In the genomic region with DNA sequence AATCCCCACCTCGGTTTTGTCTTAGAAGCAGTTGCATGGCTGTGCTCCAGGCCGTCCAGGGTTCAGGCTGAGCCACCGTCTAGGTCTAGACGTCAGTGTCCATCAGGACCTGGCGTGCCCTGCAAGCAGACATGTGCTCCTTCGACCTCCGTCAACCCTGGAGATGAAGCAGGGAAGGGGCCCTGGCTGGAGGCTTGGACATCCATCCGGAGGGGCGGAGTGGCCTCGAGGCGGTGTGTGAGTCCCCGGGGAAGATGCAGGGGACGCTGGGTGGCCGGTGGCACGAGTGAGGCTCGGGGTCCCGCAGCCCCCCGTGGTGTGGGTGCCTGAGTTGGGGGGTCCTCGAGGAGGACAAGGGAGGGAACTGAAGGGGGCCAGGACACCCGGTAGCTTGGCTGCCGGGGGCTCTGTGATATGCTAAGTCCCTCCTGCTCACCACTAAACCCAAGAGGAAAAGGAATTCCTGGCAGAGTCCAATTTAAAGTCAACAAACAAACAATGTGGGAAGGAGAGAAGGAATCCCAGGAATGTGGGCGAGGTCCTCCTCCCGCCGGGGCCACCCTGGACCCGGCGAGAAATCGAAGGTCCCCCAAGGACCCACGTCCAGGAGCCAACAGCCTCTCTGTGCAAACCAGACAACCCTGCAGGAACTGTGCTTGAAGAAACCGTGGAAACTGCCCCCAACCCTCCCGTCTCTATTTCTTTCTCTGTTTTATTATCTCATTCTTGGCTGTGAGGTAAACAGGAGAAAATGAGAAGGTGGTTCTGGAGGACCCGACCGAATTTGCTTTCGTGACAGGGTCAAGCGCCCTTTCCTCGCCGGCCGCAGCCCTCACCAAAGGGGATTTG, we compare ENCODE assay signal across 11 cellular contexts. TPM values are rescaled to one million over a fixed set of nuclear protein-coding genes. Genes with fewer than 3 reads are reported as not detected.
DNase-seq lines count a peak whose midpoint lies in the region; ATAC-seq, FAIRE-seq and TF ChIP-seq lines count a peak whose summit lies in the region.
"Had no signal": no experiment of that assay in that cellular context is flagged by ENCODE, and none has a peak within 500 bp of the region (broad histone marks: within the 10 kb centered on the region; RNA-seq: fewer than 3 reads in every experiment).

No MANE protein-coding gene starts in this region.

- no peaks in the 10 kb centered on the region for H3K36me3 ChIP-seq in endothelial cell of umbilical vein (ENCODE audit: control insufficient read depth in 2 of 2, extremely low read depth in 1 of 2, insufficient read depth in 2 of 2, low read length in 2 of 2)
- H3K36me3 ChIP-seq: WERI-Rb-1 had no signal

- H3K27me3 ChIP-seq in endothelial cell of umbilical vein (ENCODE audit: control insufficient read depth in 2 of 2, insufficient read depth in 2 of 2, low read length in 2 of 2), result no peaks in the 10 kb centered on the region

- H3K4me3 Mint-ChIP-seq in activated T-helper 1 cell treated with anti-CD3 and anti-CD28 coated beads, Interleukin-12 subunit alpha, Interleukin-12 subunit beta, Interleukin-2, Interleukin-4 antibody, amounts not matched to agents 30 ng/mL and 10 ng/mL and 1 ng/mL, durations not matched to agents 14 hours and 24 hours and 36 hours, result no peak overlapping the region

- H3K9ac ChIP-seq in endothelial cell of umbilical vein (replicated peaks; ENCODE audit: extremely low read depth, insufficient read depth, low read length), result peak overlapping the region; percentile 87

- CTCF ChIA-PET in endothelial cell of umbilical vein (lab: Charles Lee), result interaction anchor here (1.0 kb wide), 1 partner anchor 20 kb away, joined by 5 read pairs; no protein-coding TSS in a partner anchor

- BruUV-seq in endothelial cell of umbilical vein (replicated peaks; lab: Mats Ljungman, UMichigan), result TSS peak; percentile 68

- no peak for TF ChIP-seq POLR2A in endothelial cell of umbilical vein (IDR thresholded peaks at IDR 0.05; ENCODE audit: low read depth, low read length)

- H3K4me2 ChIP-seq in endothelial cell of umbilical vein (ENCODE audit: insufficient read depth, low read length), result peak overlapping the region; percentile 58

- peaks cover 3% of the 10 kb centered on the region for H3K27me3 Mint-ChIP-seq in activated T-helper 1 cell treated with anti-CD3 and anti-CD28 coated beads, Interleukin-12 subunit alpha, Interleukin-12 subunit beta, Interleukin-2, Interleukin-4 antibody, amounts not matched to agents 30 ng/mL and 10 ng/mL and 1 ng/mL, durations not matched to agents 14 hours and 24 hours and 36 hours (ENCODE audit: insufficient read depth)

- no peaks in the 10 kb centered on the region for H3K9me3 Mint-ChIP-seq in activated T-helper 1 cell treated with anti-CD3 and anti-CD28 coated beads, Interleukin-12 subunit alpha, Interleukin-12 subunit beta, Interleukin-2, Interleukin-4 antibody, amounts not matched to agents 30 ng/mL and 10 ng/mL and 1 ng/mL, durations not matched to agents 14 hours and 24 hours and 36 hours

- no peak overlapping the region for H3K27ac Mint-ChIP-seq in activated T-helper 1 cell treated with anti-CD3 and anti-CD28 coated beads, Interleukin-12 subunit alpha, Interleukin-12 subunit beta, Interleukin-2, Interleukin-4 antibody, amounts not matched to agents 30 ng/mL and 10 ng/mL and 1 ng/mL, durations not matched to agents 14 hours and 24 hours and 36 hours

- H3K79me2 ChIP-seq in endothelial cell of umbilical vein (ENCODE audit: control insufficient read depth, insufficient read depth, low read length), result peaks cover 13% of the 10 kb centered on the region

- no peaks in the 10 kb centered on the region for H4K20me1 ChIP-seq in endothelial cell of umbilical vein (replicated peaks; ENCODE audit: control insufficient read depth, extremely low read depth, insufficient read depth, low read length)

- dilution Hi-C loops in endothelial cell of umbilical vein (cut with MboI; ENCODE audit: extremely low pct_ligation_motif_present, low sequenced_read_pairs), result no loop called here

- H3K27ac ChIP-seq in endothelial cell of umbilical vein (ENCODE audit: insufficient read depth, low read depth, low read length), result peak overlapping the region; percentile 94
- H3K27ac ChIP-seq: 22Rv1, WERI-Rb-1 had no signal

- no peak for TF ChIP-seq CTCF in endothelial cell of umbilical vein (IDR thresholded peaks at IDR 0.05; ENCODE audit: extremely low read depth in 1 of 2, insufficient read depth in 1 of 2, low read depth in 1 of 2, low read length in 2 of 2)

- peak; percentile 62 for FAIRE-seq in endothelial cell of umbilical vein (lab: Jason Lieb, UNC)

- H2AFZ ChIP-seq in endothelial cell of umbilical vein (ENCODE audit: low read depth, low read length), result peak overlapping the region; percentile 2

- H3K4me1 ChIP-seq in endothelial cell of umbilical vein (ENCODE audit: control insufficient read depth, extremely low read depth, insufficient read depth, low read length), result peaks cover 32% of the 10 kb centered on the region

- H3K4me3 ChIP-seq in endothelial cell of umbilical vein (replicated peaks in 1 of 3; ENCODE audit: insufficient read depth in 1 of 3, low read depth in 1 of 3, low read length in 3 of 3), result peak overlapping the region in 2 of 3 experiments; percentile 7 to 20

- intact Hi-C loops in Right ventricle myocardium inferior (cut with DNase I), result loop anchor here (2.0 kb wide), 1 partner anchor 16 kb away; no protein-coding TSS in a partner anchor
- intact Hi-C loops in cardiac septum (cut with DNase I), result no loop called here
- intact Hi-C loops in endothelial cell of umbilical vein (cut with micrococcal nuclease), result loop anchor here (1.0 kb wide), 4 partner anchors 8 to 20 kb away; a partner anchor contains a TSS
- intact Hi-C loops in activated T-helper 1 cell treated with anti-CD3 and anti-CD28 coated beads, Interleukin-12 subunit alpha, Interleukin-12 subunit beta, Interleukin-2, Interleukin-4 antibody, amounts not matched to agents 30 ng/mL and 10 ng/mL and 1 ng/mL, durations not matched to agents 14 hours and 24 hours and 36 hours (cut with micrococcal nuclease), result no loop called here

- H3K36me3 Mint-ChIP-seq in activated T-helper 1 cell treated with anti-CD3 and anti-CD28 coated beads, Interleukin-12 subunit alpha, Interleukin-12 subunit beta, Interleukin-2, Interleukin-4 antibody, amounts not matched to agents 30 ng/mL and 10 ng/mL and 1 ng/mL, durations not matched to agents 14 hours and 24 hours and 36 hours (ENCODE audit: low read depth), result no peaks in the 10 kb centered on the region

- H3K9me3 ChIP-seq in endothelial cell of umbilical vein (replicated peaks; ENCODE audit: control insufficient read depth, insufficient read depth, low read length), result no peaks in the 10 kb centered on the region

- POLR2A ChIA-PET in endothelial cell of umbilical vein (lab: Charles Lee), result no interaction called here

- H3K9me1 ChIP-seq in endothelial cell of umbilical vein (replicated peaks; ENCODE audit: control insufficient read depth, extremely low read depth, insufficient read depth, low read length), result no peaks in the 10 kb centered on the region

- peak; percentile 67 for DNase-seq in Right ventricle myocardium inferior (ENCODE audit: missing footprints)
- no peak for DNase-seq in cardiac septum (ENCODE audit: low spot score)
- peak; percentile 66 for DNase-seq in endothelial cell of umbilical vein (ENCODE audit: low read depth, low spot score)
- DNase-seq in lung microvascular endothelial cell (ENCODE audit: low read depth in 2 of 2), result peak; percentile 46 to 63
- DNase-seq in activated T-helper 1 cell treated with anti-CD3 and anti-CD28 coated beads, Interleukin-12 subunit alpha, Interleukin-12 subunit beta, Interleukin-2, Interleukin-4 antibody, amounts not matched to agents 30 ng/mL and 10 ng/mL and 1 ng/mL, durations not matched to agents 14 hours and 24 hours and 36 hours (ENCODE audit: low spot score), result no peak
- no peak for DNase-seq in nucleus accumbens (lab: John Stamatoyannopoulos, UW)
- no peak for DNase-seq in GM19240 (ENCODE audit: insufficient read length, low spot score)
- DNase-seq: WERI-Rb-1 had no signal

- no peaks in the 10 kb centered on the region for H3K4me1 Mint-ChIP-seq in activated T-helper 1 cell treated with anti-CD3 and anti-CD28 coated beads, Interleukin-12 subunit alpha, Interleukin-12 subunit beta, Interleukin-2, Interleukin-4 antibody, amounts not matched to agents 30 ng/mL and 10 ng/mL and 1 ng/mL, durations not matched to agents 14 hours and 24 hours and 36 hours (ENCODE audit: low read depth)

- ATAC-seq in Right ventricle myocardium inferior (peak; percentile 20), HG03457 (IDR thresholded peaks at IDR 0.05; ENCODE audit: unreplicated experiment) (no peak)

RNA-seq across cellular contexts. Expression of a gene that starts 14.8 kb away (rescaled TPM):
- 67.6 TPM for total RNA-seq in Right ventricle myocardium inferior
- 76.9 TPM for total RNA-seq in cardiac septum
- 607 and 623 TPM in 2 replicates for total RNA-seq in endothelial cell of umbilical vein
- 382 and 465 TPM in 2 replicates for polyA plus RNA-seq in endothelial cell of umbilical vein
- polyA plus RNA-seq in endothelial cell of umbilical vein (2011; cell fraction: cytosol; rRNA removed), result 214 and 242 TPM in 2 replicates
- 500 and 584 TPM in 2 replicates for polyA plus RNA-seq in endothelial cell of umbilical vein (2011; cell fraction: nucleus; rRNA removed)
- 424 and 517 TPM in 2 replicates for polyA plus RNA-seq in endothelial cell of umbilical vein (2012)
- 274 and 326 TPM in 2 replicates for polyA minus RNA-seq in endothelial cell of umbilical vein
- 213 TPM for polyA minus RNA-seq in endothelial cell of umbilical vein (2011; cell fraction: cytosol; rRNA and poly(A)+ RNA removed)
- 251 and 318 TPM in 2 replicates for polyA minus RNA-seq in endothelial cell of umbilical vein (2011; cell fraction: nucleus; rRNA and poly(A)+ RNA removed)
- total RNA-seq in lung microvascular endothelial cell, result 113 and 124 TPM in 2 replicates
- 735 and 829 TPM in 2 replicates for total RNA-seq in activated T-helper 1 cell treated with anti-CD3 and anti-CD28 coated beads, Interleukin-12 subunit alpha, Interleukin-12 subunit beta, Interleukin-2, Interleukin-4 antibody, amounts not matched to agents 30 ng/mL and 10 ng/mL and 1 ng/mL, durations not matched to agents 14 hours and 24 hours and 36 hours

RNA-seq across cellular contexts. Expression of a gene that starts 31.5 kb away (rescaled TPM):
- not detected for total RNA-seq in Right ventricle myocardium inferior
- total RNA-seq in cardiac septum, result not detected
- total RNA-seq in endothelial cell of umbilical vein, result not detected in 2 replicates
- not detected in 2 replicates for polyA plus RNA-seq in endothelial cell of umbilical vein
- not detected in 2 replicates for polyA plus RNA-seq in endothelial cell of umbilical vein (2011; cell fraction: cytosol; rRNA removed)
- polyA plus RNA-seq in endothelial cell of umbilical vein (2011; cell fraction: nucleus; rRNA removed), result not detected in 2 replicates
- polyA plus RNA-seq in endothelial cell of umbilical vein (2012), result not detected in 2 replicates
- polyA minus RNA-seq in endothelial cell of umbilical vein, result not detected in 2 replicates
- polyA minus RNA-seq in endothelial cell of umbilical vein (2011; cell fraction: cytosol; rRNA and poly(A)+ RNA removed), result 47.4 TPM
- 0.14 TPM in 1 of 2 replicates, not detected in the other for polyA minus RNA-seq in endothelial cell of umbilical vein (2011; cell fraction: nucleus; rRNA and poly(A)+ RNA removed)
- under 0.01 TPM in 1 of 2 replicates, not detected in the other for total RNA-seq in lung microvascular endothelial cell
- total RNA-seq in activated T-helper 1 cell treated with anti-CD3 and anti-CD28 coated beads, Interleukin-12 subunit alpha, Interleukin-12 subunit beta, Interleukin-2, Interleukin-4 antibody, amounts not matched to agents 30 ng/mL and 10 ng/mL and 1 ng/mL, durations not matched to agents 14 hours and 24 hours and 36 hours, result not detected in 2 replicates

RNA-seq across cellular contexts. Expression of a gene that starts 39.3 kb away (rescaled TPM):
- total RNA-seq in Right ventricle myocardium inferior (not detected), cardiac septum (not detected), endothelial cell of umbilical vein (0.76 and 1.2 TPM in 2 replicates), lung microvascular endothelial cell (under 0.01 and 0.44 TPM in 2 replicates)
- 1.1 and 2.0 TPM in 2 replicates for polyA plus RNA-seq in endothelial cell of umbilical vein
- polyA plus RNA-seq in endothelial cell of umbilical vein (2011; cell fraction: cytosol; rRNA removed), result 0.30 and 0.52 TPM in 2 replicates
- polyA plus RNA-seq in endothelial cell of umbilical vein (2011; cell fraction: nucleus; rRNA removed), result 0.28 and 0.41 TPM in 2 replicates
- polyA plus RNA-seq in endothelial cell of umbilical vein (2012), result 1.3 and 5.6 TPM in 2 replicates
- polyA minus RNA-seq in endothelial cell of umbilical vein, result 0.76 and 0.83 TPM in 2 replicates
- polyA minus RNA-seq in endothelial cell of umbilical vein (2011; cell fraction: cytosol; rRNA and poly(A)+ RNA removed), result not detected
- polyA minus RNA-seq in endothelial cell of umbilical vein (2011; cell fraction: nucleus; rRNA and poly(A)+ RNA removed), result 0.19 TPM in 2 replicates
- total RNA-seq in activated T-helper 1 cell treated with anti-CD3 and anti-CD28 coated beads, Interleukin-12 subunit alpha, Interleukin-12 subunit beta, Interleukin-2, Interleukin-4 antibody, amounts not matched to agents 30 ng/mL and 10 ng/mL and 1 ng/mL, durations not matched to agents 14 hours and 24 hours and 36 hours, result not detected in 2 replicates

RNA-seq across cellular contexts. Expression of a gene that starts 45.2 kb away (rescaled TPM):
- total RNA-seq in Right ventricle myocardium inferior (not detected), cardiac septum (1.1 TPM), endothelial cell of umbilical vein (not detected in 2 replicates), lung microvascular endothelial cell (not detected in 2 replicates)
- polyA plus RNA-seq in endothelial cell of umbilical vein, result 0.12 TPM in 1 of 2 replicates, not detected in the other
- polyA plus RNA-seq in endothelial cell of umbilical vein (2011; cell fraction: cytosol; rRNA removed), result not detected in 2 replicates
- polyA plus RNA-seq in endothelial cell of umbilical vein (2011; cell fraction: nucleus; rRNA removed), result not detected in 2 replicates
- polyA plus RNA-seq in endothelial cell of umbilical vein (2012), result not detected in 2 replicates
- not detected in 2 replicates for polyA minus RNA-seq in endothelial cell of umbilical vein
- not detected for polyA minus RNA-seq in endothelial cell of umbilical vein (2011; cell fraction: cytosol; rRNA and poly(A)+ RNA removed)
- not detected in 2 replicates for polyA minus RNA-seq in endothelial cell of umbilical vein (2011; cell fraction: nucleus; rRNA and poly(A)+ RNA removed)
- not detected in 2 replicates for total RNA-seq in activated T-helper 1 cell treated with anti-CD3 and anti-CD28 coated beads, Interleukin-12 subunit alpha, Interleukin-12 subunit beta, Interleukin-2, Interleukin-4 antibody, amounts not matched to agents 30 ng/mL and 10 ng/mL and 1 ng/mL, durations not matched to agents 14 hours and 24 hours and 36 hours
- total RNA-seq: glomerular endothelial cell had no signal

RNA-seq across cellular contexts. Expression of a gene that starts 58.4 kb away (rescaled TPM):
- total RNA-seq in Right ventricle myocardium inferior, result not detected
- 0.62 TPM for total RNA-seq in cardiac septum
- not detected in 2 replicates for total RNA-seq in endothelial cell of umbilical vein
- polyA plus RNA-seq in endothelial cell of umbilical vein, result not detected in 2 replicates
- not detected in 2 replicates for polyA plus RNA-seq in endothelial cell of umbilical vein (2011; cell fraction: cytosol; rRNA removed)
- polyA plus RNA-seq in endothelial cell of umbilical vein (2011; cell fraction: nucleus; rRNA removed), result not detected in 2 replicates
- not detected in 2 replicates for polyA plus RNA-seq in endothelial cell of umbilical vein (2012)
- not detected in 2 replicates for polyA minus RNA-seq in endothelial cell of umbilical vein
- polyA minus RNA-seq in endothelial cell of umbilical vein (2011; cell fraction: cytosol; rRNA and poly(A)+ RNA removed), result not detected
- not detected in 2 replicates for polyA minus RNA-seq in endothelial cell of umbilical vein (2011; cell fraction: nucleus; rRNA and poly(A)+ RNA removed)
- total RNA-seq in lung microvascular endothelial cell, result not detected in 2 replicates
- not detected in 2 replicates for total RNA-seq in activated T-helper 1 cell treated with anti-CD3 and anti-CD28 coated beads, Interleukin-12 subunit alpha, Interleukin-12 subunit beta, Interleukin-2, Interleukin-4 antibody, amounts not matched to agents 30 ng/mL and 10 ng/mL and 1 ng/mL, durations not matched to agents 14 hours and 24 hours and 36 hours
- total RNA-seq: glomerular endothelial cell had no signal

Comparison
In these comparisons a context has a peak if more than half of its experiments do, and no peak if none do; other contexts are left out.
1. DNase-seq: peak in Right ventricle myocardium inferior (single experiment), endothelial cell of umbilical vein (single experiment) and lung microvascular endothelial cell (2 of 2); none in cardiac septum (single experiment), activated T-helper 1 cell treated with anti-CD3 and anti-CD28 coated beads, Interleukin-12 subunit alpha, Interleukin-12 subunit beta, Interleukin-2, Interleukin-4 antibody, amounts not matched to agents 30 ng/mL and 10 ng/mL and 1 ng/mL, durations not matched to agents 14 hours and 24 hours and 36 hours (single experiment), nucleus accumbens (0 of 56) and GM19240 (single experiment).
2. intact Hi-C loops: an anchor here in Right ventricle myocardium inferior (2.0 kb wide) and endothelial cell of umbilical vein (1.0 kb wide); none called in cardiac septum and activated T-helper 1 cell treated with anti-CD3 and anti-CD28 coated beads, Interleukin-12 subunit alpha, Interleukin-12 subunit beta, Interleukin-2, Interleukin-4 antibody, amounts not matched to agents 30 ng/mL and 10 ng/mL and 1 ng/mL, durations not matched to agents 14 hours and 24 hours and 36 hours.